12 cellular contexts compared by ENCODE assay signal in genomic region chr15:91956026-91956723, GRCh38.
DNase-seq lines count a peak whose midpoint lies in the region; ATAC-seq and TF ChIP-seq lines count a peak whose summit lies in the region.
"Had no signal": no experiment of that assay in that cellular context is flagged by ENCODE, and none has a peak within 500 bp of the region (broad histone marks: within the 10 kb centered on the region; RNA-seq: fewer than 3 reads in every experiment).

No MANE protein-coding gene starts in this region.

- H3K79me2 ChIP-seq in fibroblast of lung (ENCODE audit: control insufficient read depth, insufficient read depth, low read length) = no peaks in the 10 kb centered on the region
- peaks cover 8% of the 10 kb centered on the region for H3K79me2 ChIP-seq in neural progenitor cell (ENCODE audit: low read depth)

- H2AFZ ChIP-seq in fibroblast of lung (ENCODE audit: low read length) = peak overlapping the region; percentile 59
- H2AFZ ChIP-seq in neural progenitor cell (replicated peaks) = peak overlapping the region; percentile 47

- H3K27ac Mint-ChIP-seq in neural progenitor cell = peak overlapping the region; percentile 72

- H3K36me3 ChIP-seq in BJ (ENCODE audit: control insufficient read depth, insufficient read depth, low read length) (no peaks in the 10 kb centered on the region), fibroblast of lung (ENCODE audit: control insufficient read depth, insufficient read depth, low read length) (no peaks in the 10 kb centered on the region), neural progenitor cell (no peaks in the 10 kb centered on the region)
- H3K36me3 ChIP-seq: adrenal gland had no signal

- no peaks in the 10 kb centered on the region for H3K9me3 ChIP-seq in fibroblast of lung (ENCODE audit: control insufficient read depth, insufficient read depth, low read depth, low read length)
- H3K9me3 ChIP-seq in neural progenitor cell (ENCODE audit: low read depth) = no peaks in the 10 kb centered on the region
- H3K9me3 ChIP-seq: adrenal gland had no signal

- H3K36me3 Mint-ChIP-seq in neural progenitor cell = no peaks in the 10 kb centered on the region

- H3K27ac ChIP-seq in fibroblast of lung (ENCODE audit: insufficient read depth, low read length) (no peak overlapping the region), neural progenitor cell (peak overlapping the region; percentile 80)

- POLR2A ChIA-PET in BJ (lab: Charles Lee) = no interaction called here

- H3K27me3 ChIP-seq in BJ (ENCODE audit: control insufficient read depth, insufficient read depth, low read length) (no peaks in the 10 kb centered on the region), fibroblast of lung (ENCODE audit: control insufficient read depth, insufficient read depth, low read length) (no peaks in the 10 kb centered on the region), neural progenitor cell (no peaks in the 10 kb centered on the region)
- H3K27me3 ChIP-seq: adrenal gland had no signal

- H3K4me1 ChIP-seq in fibroblast of lung (ENCODE audit: control insufficient read depth, extremely low read depth, insufficient read depth, low read length) (peaks cover 4% of the 10 kb centered on the region), neural progenitor cell (peaks cover 14% of the 10 kb centered on the region)

- no peaks in the 10 kb centered on the region for H4K20me1 ChIP-seq in fibroblast of lung (ENCODE audit: control insufficient read depth, extremely low read depth, insufficient read depth, low read length)
- H4K20me1 ChIP-seq in neural progenitor cell (ENCODE audit: low read depth) = no peaks in the 10 kb centered on the region

- H3K4me1 Mint-ChIP-seq in neural progenitor cell = peaks cover 8% of the 10 kb centered on the region

- no peaks in the 10 kb centered on the region for H3K9me3 Mint-ChIP-seq in neural progenitor cell

- peak; percentile 62 for DNase-seq in BJ (ENCODE audit: low read depth)
- peak; percentile 91 for DNase-seq in RPMI7951 (ENCODE audit: low read depth)
- DNase-seq in fibroblast of lung (ENCODE audit: low read depth in 2 of 2) = peak in 1 of 2 donors; percentile 25
- DNase-seq in neural progenitor cell (ENCODE audit: low spot score) = peak; percentile 42
- no peak for DNase-seq in posterior vena cava (ENCODE audit: low spot score)
- DNase-seq: activated CD4-positive, alpha-beta T cell treated with anti-CD3 and anti-CD28 coated beads, Interleukin-2, amount 50 U/mL, for 1 hour; adrenal gland; CD4-positive, alpha-beta memory T cell; NCI-H1092 had no signal

- H3K4me3 ChIP-seq in BJ (ENCODE audit: low read depth, low read length) = no peak overlapping the region
- H3K4me3 ChIP-seq in fibroblast of lung (replicated peaks in 1 of 4; ENCODE audit: control extremely low read depth in 1 of 4, insufficient read depth in 1 of 4, low read depth in 3 of 4, low read length in 4 of 4) = no peak overlapping the region
- no peak overlapping the region for H3K4me3 ChIP-seq in neural progenitor cell
- H3K4me3 ChIP-seq: adrenal gland had no signal

- H3K9ac ChIP-seq in fibroblast of lung (ENCODE audit: insufficient read depth, low read length) (no peak overlapping the region), neural progenitor cell (no peak overlapping the region)

- peaks cover 3% of the 10 kb centered on the region for H3K27me3 Mint-ChIP-seq in neural progenitor cell (ENCODE audit: insufficient read depth, low read depth)
- H3K27me3 Mint-ChIP-seq: CD4-positive, alpha-beta memory T cell had no signal

- no peak for ATAC-seq in GM21381 (IDR thresholded peaks at IDR 0.05; ENCODE audit: unreplicated experiment)
- no peak for ATAC-seq in HG03280 (IDR thresholded peaks at IDR 0.05; ENCODE audit: unreplicated experiment)
- ATAC-seq in HG03196 (IDR thresholded peaks at IDR 0.05; ENCODE audit: unreplicated experiment) = no peak

- intact Hi-C loops in posterior vena cava (cut with DNase I) = no loop called here

- H3K4me3 Mint-ChIP-seq in neural progenitor cell = no peak overlapping the region
- H3K4me3 Mint-ChIP-seq: CD4-positive, alpha-beta memory T cell had no signal

- CTCF ChIA-PET in BJ (lab: Yijun Ruan, JAX) = interaction anchor here (1.3 kb wide), 2 partner anchors 103 to 121 kb away, joined by 3 to 4 read pairs; partner anchors contain the start of gene SLCO3A1

- TF ChIP-seq CTCF in BJ (IDR thresholded peaks at IDR 0.05; ENCODE audit: insufficient read depth, low read depth, low read length) (no peak), fibroblast of lung (conservative IDR thresholded peaks at IDR 0.05 in 1 of 2, IDR thresholded peaks at IDR 0.05 in 1 of 2; ENCODE audit: low read depth in 1 of 2, low read length in 2 of 2) (no peak), neural progenitor cell (IDR thresholded peaks at IDR 0.05) (no peak)

- H3K4me2 ChIP-seq in fibroblast of lung (ENCODE audit: extremely low read depth, insufficient read depth, low read length) (peak overlapping the region; percentile 19), neural progenitor cell (peak overlapping the region; percentile 45)

- H3F3A ChIP-seq in neural progenitor cell (ENCODE audit: low read depth) = peaks cover 13% of the 10 kb centered on the region
